Comparison of ENCODE assay signal across 11 cellular contexts in genomic region chr11:96189351-96189750, GRCh38.
DNase-seq lines count a peak whose midpoint lies in the region; ATAC-seq and TF ChIP-seq lines count a peak whose summit lies in the region.
"Had no signal": no experiment of that assay in that cellular context is flagged by ENCODE, and none has a peak within 500 bp of the region (broad histone marks: within the 10 kb centered on the region; RNA-seq: fewer than 3 reads in every experiment).

No MANE protein-coding gene starts in this region.

- H3K27me3 ChIP-seq in SJSA1 (replicated peaks): no peaks in the 10 kb centered on the region
- no peaks in the 10 kb centered on the region for H3K27me3 ChIP-seq in BE2C
- H3K27me3 ChIP-seq in lower lobe of right lung (ENCODE audit: low read depth): no peaks in the 10 kb centered on the region

- no peak overlapping the region for H3K4me3 ChIP-seq in SJSA1
- H3K4me3 ChIP-seq in BE2C (ENCODE audit: low read depth, low read length): no peak overlapping the region
- H3K4me3 ChIP-seq in lower lobe of right lung: no peak overlapping the region

- H3K27ac ChIP-seq in SJSA1: peak overlapping the region; percentile 37
- H3K27ac ChIP-seq in lower lobe of right lung: no peak overlapping the region
- H3K27ac ChIP-seq: 22Rv1 had no signal

- peaks cover 8% of the 10 kb centered on the region for H3K36me3 Mint-ChIP-seq in natural killer cell treated with Interleukin-12 subunit alpha and Interleukin-12 subunit beta and Interleukin-15 and Interleukin-18, amount 100 ng/mL, for 72 hours

- peak overlapping the region; percentile 68 to 83 for H3K27ac Mint-ChIP-seq in natural killer cell treated with Interleukin-12 subunit alpha and Interleukin-12 subunit beta and Interleukin-15 and Interleukin-18, amount 100 ng/mL, for 72 hours

- TF ChIP-seq CTCF in BE2C (IDR thresholded peaks at IDR 0.05; ENCODE audit: low read depth, low read length): no peak
- no peak for TF ChIP-seq CTCF in lower lobe of right lung (IDR thresholded peaks at IDR 0.05)

- H3K36me3 ChIP-seq in SJSA1 (no peaks in the 10 kb centered on the region), BE2C (no peaks in the 10 kb centered on the region), lower lobe of right lung (no peaks in the 10 kb centered on the region)

- no peaks in the 10 kb centered on the region for H3K9me3 ChIP-seq in SJSA1 (replicated peaks)
- no peaks in the 10 kb centered on the region for H3K9me3 ChIP-seq in BE2C
- no peaks in the 10 kb centered on the region for H3K9me3 ChIP-seq in lower lobe of right lung

- intact Hi-C loops in lower lobe of right lung (cut with DNase I): no loop called here

- no peaks in the 10 kb centered on the region for H3K9me3 Mint-ChIP-seq in natural killer cell treated with Interleukin-12 subunit alpha and Interleukin-12 subunit beta and Interleukin-15 and Interleukin-18, amount 100 ng/mL, for 72 hours

- no peak for DNase-seq in activated CD4-positive, CD25-positive, alpha-beta regulatory T cell (lab: John Stamatoyannopoulos, UW)
- DNase-seq in SJSA1 (ENCODE audit: low read depth in 1 of 2, low spot score in 2 of 2) (no peak), BE2C (no peak), lower lobe of right lung (no peak), retina (no peak)
- no peak for DNase-seq in natural killer cell treated with Interleukin-12 subunit alpha and Interleukin-12 subunit beta and Interleukin-15 and Interleukin-18, amount 100 ng/mL, for 72 hours (ENCODE audit: low spot score)
- DNase-seq: KG1, NCI-H526 treated with DMSO at 0.1 percent for 48 hours had no signal

- H3K4me1 ChIP-seq in SJSA1 (replicated peaks) (peaks cover 40% of the 10 kb centered on the region), BE2C (peaks cover 4% of the 10 kb centered on the region; the same call in 1 of the 2 replicates), lower lobe of right lung (peaks cover 33% of the 10 kb centered on the region)

- peaks cover 52 to 64% of the 10 kb centered on the region in 2 donors for H3K4me1 Mint-ChIP-seq in natural killer cell treated with Interleukin-12 subunit alpha and Interleukin-12 subunit beta and Interleukin-15 and Interleukin-18, amount 100 ng/mL, for 72 hours (ENCODE audit: low read depth in 2 of 2)

- no peaks in the 10 kb centered on the region for H3K27me3 Mint-ChIP-seq in natural killer cell treated with Interleukin-12 subunit alpha and Interleukin-12 subunit beta and Interleukin-15 and Interleukin-18, amount 100 ng/mL, for 72 hours

- peak; percentile 69 to 73 for ATAC-seq in activated CD4-positive, CD25-positive, alpha-beta regulatory T cell treated with anti-CD3 and anti-CD28 coated beads, Interleukin-2, amount 50 U/mL, for 24 hours
- ATAC-seq in HG02642 (IDR thresholded peaks at IDR 0.05; ENCODE audit: poor library complexity, unreplicated experiment) (peak; percentile 25), lower lobe of right lung (no peak)
- peak in 1 of 2 donors; percentile 58 for ATAC-seq in natural killer cell treated with Interleukin-12 subunit alpha and Interleukin-12 subunit beta and Interleukin-15 and Interleukin-18, amount 100 ng/mL, for 72 hours

- peak overlapping the region; percentile 68 for H3K4me3 Mint-ChIP-seq in natural killer cell treated with Interleukin-12 subunit alpha and Interleukin-12 subunit beta and Interleukin-15 and Interleukin-18, amount 100 ng/mL, for 72 hours

Comparison
In these comparisons a context has a peak if more than half of its experiments do, and no peak if none do; other contexts are left out.
1. ATAC-seq: peak in activated CD4-positive, CD25-positive, alpha-beta regulatory T cell treated with anti-CD3 and anti-CD28 coated beads, Interleukin-2, amount 50 U/mL, for 24 hours (2 of 2) and HG02642 (single experiment); none in lower lobe of right lung (0 of 2).